19 cellular contexts compared by ENCODE assay signal in the genomic region with DNA sequence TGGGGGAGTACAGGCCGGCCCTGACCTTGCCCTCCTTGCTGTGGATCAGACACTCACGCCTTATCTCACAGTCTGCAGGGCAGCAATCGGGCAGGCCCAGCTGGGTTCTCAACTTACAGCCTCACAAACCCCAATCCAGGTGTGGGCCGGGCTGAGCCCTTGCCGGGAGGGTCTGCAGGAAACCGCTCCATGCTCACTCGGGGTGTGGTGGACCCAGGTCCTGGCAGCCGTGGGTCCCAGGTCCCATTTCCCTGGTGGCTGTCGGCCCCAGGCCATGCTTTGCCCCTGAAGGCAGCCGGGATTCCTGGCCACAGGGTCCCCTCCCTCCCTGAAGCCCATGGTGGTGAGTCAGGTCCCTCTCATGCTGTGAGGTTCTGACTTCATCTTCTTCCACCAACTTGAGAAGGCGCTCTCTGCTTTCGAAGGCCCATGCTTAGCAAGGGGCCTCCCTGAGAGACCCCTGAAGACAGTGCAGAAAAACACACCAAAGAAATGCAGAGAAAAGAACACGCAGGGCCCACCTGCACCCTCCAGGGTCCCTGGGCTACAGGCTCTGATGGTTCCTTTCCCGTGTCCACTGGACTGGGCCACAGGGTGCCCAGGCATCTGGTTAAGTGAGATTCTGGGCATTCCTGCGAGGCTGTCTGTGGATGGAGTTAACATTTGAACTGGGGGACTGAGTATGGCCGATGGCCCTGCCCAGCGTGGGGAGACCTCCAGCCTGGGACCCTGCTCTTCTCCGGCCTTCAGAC.
"Had no signal": no experiment of that assay in that cellular context is flagged by ENCODE, and none has a peak within 500 bp of the region (broad histone marks: within the 10 kb centered on the region; RNA-seq: fewer than 3 reads in every experiment).

No MANE protein-coding gene starts in this region.

- DNase-seq: activated B cell treated with CpG ODN at 0.5 μM for 24 hours; activated CD4-positive, alpha-beta T cell treated with anti-CD3 and anti-CD28 coated beads for 4 hours; activated naive CD8-positive, alpha-beta T cell treated with anti-CD3 and anti-CD28 coated beads, Interleukin-2, amount 10 ng/mL, durations not matched to agents 7 days and 5 days; amygdala; central memory CD4-positive, alpha-beta T cell; hypothalamus; naive B cell; pancreas; sigmoid colon; stimulated activated CD4-positive, alpha-beta T cell treated with anti-CD3 and anti-CD28 coated beads, Interleukin-4, amount 100 ng/mL, for 4 hours; stimulated activated naive B cell treated with anti-CD40 and anti-IgM and Interleukin-4, amounts not matched to agents 10 μg/mL and 1 μg/mL and 100 μg/mL, for 72 hours; T-helper 1 cell; T-helper 9 cell had no signal

- H3K4me3 ChIP-seq: mucosa of descending colon, neural progenitor cell, pancreas, sigmoid colon, tibial artery had no signal

- H3K27me3 ChIP-seq: neural progenitor cell, pancreas, tibial artery had no signal

- H3K36me3 ChIP-seq: neural progenitor cell, pancreas, sigmoid colon, tibial artery had no signal

- H3K27ac Mint-ChIP-seq: activated B cell treated with CpG ODN at 0.5 μM for 24 hours; activated naive CD8-positive, alpha-beta T cell treated with anti-CD3 and anti-CD28 coated beads, Interleukin-2, amount 10 ng/mL, durations not matched to agents 7 days and 5 days; brain; neural progenitor cell; stimulated activated naive B cell treated with anti-CD40 and anti-IgM and Interleukin-4, amounts not matched to agents 10 μg/mL and 1 μg/mL and 100 μg/mL, for 72 hours had no signal

- ATAC-seq: left lobe of liver; mucosa of descending colon; pancreas; SK-N-SH treated with all-trans-retinoic acid at 6 μM for 48 hours; stimulated activated naive B cell treated with anti-CD40 and anti-IgM and Interleukin-4, amounts not matched to agents 10 μg/mL and 1 μg/mL and 100 μg/mL, for 72 hours had no signal

- H3K9me3 Mint-ChIP-seq: activated B cell treated with CpG ODN at 0.5 μM for 24 hours; stimulated activated naive B cell treated with anti-CD40 and anti-IgM and Interleukin-4, amounts not matched to agents 10 μg/mL and 1 μg/mL and 100 μg/mL, for 72 hours had no signal

- H3K36me3 Mint-ChIP-seq: activated naive CD8-positive, alpha-beta T cell treated with anti-CD3 and anti-CD28 coated beads, Interleukin-2, amount 10 ng/mL, durations not matched to agents 7 days and 5 days; brain; naive B cell; neural progenitor cell; stimulated activated naive B cell treated with anti-CD40 and anti-IgM and Interleukin-4, amounts not matched to agents 10 μg/mL and 1 μg/mL and 100 μg/mL, for 72 hours had no signal

- H3K27me3 Mint-ChIP-seq: activated B cell treated with CpG ODN at 0.5 μM for 24 hours; activated naive CD8-positive, alpha-beta T cell treated with anti-CD3 and anti-CD28 coated beads, Interleukin-2, amount 10 ng/mL, durations not matched to agents 7 days and 5 days had no signal

- H3K4me3 Mint-ChIP-seq: activated B cell treated with CpG ODN at 0.5 μM for 24 hours; activated naive CD8-positive, alpha-beta T cell treated with anti-CD3 and anti-CD28 coated beads, Interleukin-2, amount 10 ng/mL, durations not matched to agents 7 days and 5 days; brain; naive B cell; neural progenitor cell; stimulated activated naive B cell treated with anti-CD40 and anti-IgM and Interleukin-4, amounts not matched to agents 10 μg/mL and 1 μg/mL and 100 μg/mL, for 72 hours had no signal

- H3K4me1 Mint-ChIP-seq: activated B cell treated with CpG ODN at 0.5 μM for 24 hours; activated naive CD8-positive, alpha-beta T cell treated with anti-CD3 and anti-CD28 coated beads, Interleukin-2, amount 10 ng/mL, durations not matched to agents 7 days and 5 days; naive B cell; stimulated activated naive B cell treated with anti-CD40 and anti-IgM and Interleukin-4, amounts not matched to agents 10 μg/mL and 1 μg/mL and 100 μg/mL, for 72 hours had no signal
